9 cellular contexts compared by ENCODE assay signal in genomic region chr10:8133146-8133545, GRCh38.
A peak's percentile ranks its signal among the peaks of the same experiment; 100 is the strongest.
DNase-seq lines count a peak whose midpoint lies in the region; ATAC-seq, FAIRE-seq and TF ChIP-seq lines count a peak whose summit lies in the region.
"Had no signal": no experiment of that assay in that cellular context is flagged by ENCODE, and none has a peak within 500 bp of the region (broad histone marks: within the 10 kb centered on the region; RNA-seq: fewer than 3 reads in every experiment).

No MANE protein-coding gene starts in this region.

- no peaks in the 10 kb centered on the region for H3K36me3 Mint-ChIP-seq in CD14-positive monocyte

- intact Hi-C loops in CD14-positive monocyte (cut with micrococcal nuclease): no loop called here
- intact Hi-C loops in left ventricle myocardium superior (cut with micrococcal nuclease): no loop called here

- TF ChIP-seq CTCF in CD14-positive monocyte (IDR thresholded peaks at IDR 0.05) (no peak), WI38 (IDR thresholded peaks at IDR 0.05; ENCODE audit: low read depth, low read length) (no peak)

- H3K27me3 Mint-ChIP-seq in CD14-positive monocyte (ENCODE audit: low read depth in 3 of 3): peaks cover 44 to 58% (median 47%) of the 10 kb centered on the region in 3 donors

- peak; percentile 79 for FAIRE-seq in GM19239 (lab: Jason Lieb, UNC)
- no peak for FAIRE-seq in frontal cortex (lab: Jason Lieb, UNC)

- H3K27ac Mint-ChIP-seq in CD14-positive monocyte: no peak overlapping the region

- H3K4me1 Mint-ChIP-seq in CD14-positive monocyte: peaks cover 32% of the 10 kb centered on the region

- DNase-seq in CD14-positive monocyte (ENCODE audit: low spot score) (no peak), GM19239 (ENCODE audit: insufficient read length, low spot score) (peak; percentile 28), A172 (ENCODE audit: low spot score) (no peak), left ventricle myocardium superior (no peak), NCI-H345 (lab: John Stamatoyannopoulos, UW) (no peak), frontal cortex (ENCODE audit: low spot score in 2 of 2) (no peak)
- DNase-seq: NCI-H2081 had no signal

- peak overlapping the region; percentile 29; the same call in 1 of the 2 replicates for H3K4me3 ChIP-seq in WI38 (ENCODE audit: low read depth, low read length)

- peak; percentile 44 for ATAC-seq in HG03066 (IDR thresholded peaks at IDR 0.05; ENCODE audit: low read depth, unreplicated experiment)
- ATAC-seq in left ventricle myocardium superior: no peak

- peaks cover 0 to 4% (median 0%) of the 10 kb centered on the region in 7 donors for H3K9me3 Mint-ChIP-seq in CD14-positive monocyte

- peak overlapping the region; percentile 67 to 87 for H3K4me3 Mint-ChIP-seq in CD14-positive monocyte
